ENCODE assay signal across 8 cellular contexts in the genomic region with DNA sequence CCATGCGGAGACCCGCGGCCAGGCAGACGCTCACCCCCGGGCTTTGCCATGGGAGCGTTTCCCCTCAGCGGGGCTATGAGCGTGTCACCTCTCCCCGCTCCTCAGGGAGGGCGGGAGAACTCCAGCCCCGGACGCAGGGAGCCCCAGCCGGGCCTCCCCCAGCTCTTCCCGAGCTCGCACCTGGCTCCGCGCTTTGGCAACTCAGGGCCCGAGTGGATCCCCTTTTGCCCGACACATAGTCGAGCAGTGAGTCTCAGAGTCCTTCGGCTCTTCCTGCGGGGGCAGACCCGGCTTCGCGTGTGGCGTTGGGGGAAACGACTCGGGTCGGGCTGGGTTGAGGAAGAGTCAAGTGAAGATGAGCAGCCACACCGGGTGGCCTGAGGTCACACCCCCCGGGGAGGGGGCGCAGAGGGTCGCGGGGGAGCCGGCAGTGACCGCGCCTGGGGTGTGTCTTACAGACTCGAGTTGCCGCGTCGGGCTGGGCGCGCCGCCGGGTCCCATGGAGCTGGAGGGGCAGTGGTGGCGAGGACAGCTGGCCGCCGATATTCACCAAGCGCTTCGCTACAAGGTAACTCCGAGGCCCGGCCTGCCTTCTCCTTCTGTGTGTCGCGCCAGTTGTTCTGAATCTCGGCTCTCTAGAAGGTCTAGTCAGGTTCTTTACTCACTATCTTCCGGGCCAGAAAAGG. TPM values are rescaled to one million over a fixed set of nuclear protein-coding genes. Genes with fewer than 3 reads are reported as not detected.
A peak's percentile ranks its signal among the peaks of the same experiment; 100 is the strongest.
DNase-seq lines count a peak whose midpoint lies in the region; ATAC-seq and TF ChIP-seq lines count a peak whose summit lies in the region.

No MANE protein-coding gene starts in this region.

- H3K4me3 ChIP-seq in Caco-2 (ENCODE audit: low read depth, low read length), result peak overlapping the region; percentile 97
- H3K4me3 ChIP-seq in SJCRH30, result peak overlapping the region; percentile 79
- peak overlapping the region; percentile 79 to 82 for H3K4me3 ChIP-seq in tibial artery

- H3K4me1 Mint-ChIP-seq in Caco-2 (ENCODE audit: low read depth, unreplicated experiment) (peaks cover 25% of the 10 kb centered on the region), glutamatergic neuron (ENCODE audit: low read depth, unreplicated experiment) (peaks cover 16% of the 10 kb centered on the region)

- POLR2A ChIA-PET in Caco-2 (lab: Charles Lee), result interaction anchor here (0.6 to 1.8 kb wide), 3 partner anchors 46 to 97 kb away, joined by 3 to 22 read pairs (median 10); partner anchors contain the start of gene ZNF518A

- H3K4me3 Mint-ChIP-seq in Caco-2 (ENCODE audit: unreplicated experiment), result peak overlapping the region; percentile 84
- H3K4me3 Mint-ChIP-seq in glutamatergic neuron (ENCODE audit: unreplicated experiment), result peak overlapping the region; percentile 92

- peak overlapping the region; percentile 93 for H3K27ac Mint-ChIP-seq in Caco-2 (ENCODE audit: unreplicated experiment)
- peak overlapping the region; percentile 71 for H3K27ac Mint-ChIP-seq in glutamatergic neuron (ENCODE audit: unreplicated experiment)

- peak; percentile 53 to 65 for DNase-seq in Caco-2
- DNase-seq in HK-2 (ENCODE audit: unreplicated experiment), result peak; percentile 69
- peak; percentile 48 to 60 for DNase-seq in SJCRH30
- peak; percentile 61 for DNase-seq in activated naive CD4-positive, alpha-beta T cell treated with anti-CD3 and anti-CD28 coated beads, Interleukin-2, amount 50 U/mL, for 16 hours
- DNase-seq in glutamatergic neuron, result peak; percentile 75
- DNase-seq in omental fat pad (ENCODE audit: low spot score), result no peak
- peak; percentile 46 to 70 for DNase-seq in tibial artery

- H3K4me1 ChIP-seq in Caco-2 (peaks cover 42% of the 10 kb centered on the region), SJCRH30 (peaks cover 5% of the 10 kb centered on the region), tibial artery (peaks cover 0 to 16% (median 7%) of the 10 kb centered on the region in 4 donors)

- ATAC-seq in GM19467 (IDR thresholded peaks at IDR 0.05; ENCODE audit: unreplicated experiment) (peak; percentile 23), omental fat pad (ENCODE audit: low FRiP score) (peak; percentile 73)

- H3K27me3 ChIP-seq in Caco-2 (replicated peaks; ENCODE audit: control insufficient read depth, insufficient read depth, low read length) (no peaks in the 10 kb centered on the region), SJCRH30 (no peaks in the 10 kb centered on the region), tibial artery (no peaks in the 10 kb centered on the region)

- CTCF ChIA-PET in Caco-2 (lab: Charles Lee), result interaction anchor here (0.6 to 1.6 kb wide), 2 partner anchors 27 to 106 kb away, joined by 3 to 8 read pairs; no protein-coding TSS in a partner anchor

- H3K9me3 Mint-ChIP-seq in Caco-2 (ENCODE audit: unreplicated experiment), result no peaks in the 10 kb centered on the region
- peaks cover 5% of the 10 kb centered on the region for H3K9me3 Mint-ChIP-seq in glutamatergic neuron (ENCODE audit: unreplicated experiment)

- H3K36me3 Mint-ChIP-seq in Caco-2 (ENCODE audit: insufficient read depth, unreplicated experiment) (peaks cover 30% of the 10 kb centered on the region), glutamatergic neuron (ENCODE audit: unreplicated experiment) (no peaks in the 10 kb centered on the region)

- BruUV-seq in Caco-2 (replicated peaks; lab: Mats Ljungman, UMichigan), result no TSS peak

- TF ChIP-seq CTCF in Caco-2 (IDR thresholded peaks at IDR 0.05; ENCODE audit: insufficient read depth in 1 of 2, low read depth in 1 of 2, low read length in 1 of 2, severe bottlenecking in 1 of 2, unreplicated experiment in 1 of 2), result no peak
- TF ChIP-seq CTCF in glutamatergic neuron (IDR thresholded peaks at IDR 0.05; ENCODE audit: partially characterized antibody, unreplicated experiment), result no peak
- no peak for TF ChIP-seq CTCF in omental fat pad (IDR thresholded peaks at IDR 0.05)
- TF ChIP-seq CTCF in tibial artery (IDR thresholded peaks at IDR 0.05), result no peak

- no peaks in the 10 kb centered on the region for H3K27me3 Mint-ChIP-seq in Caco-2 (ENCODE audit: insufficient read depth, unreplicated experiment)
- H3K27me3 Mint-ChIP-seq in glutamatergic neuron (ENCODE audit: unreplicated experiment), result no peaks in the 10 kb centered on the region

- H3K9me3 ChIP-seq in Caco-2 (no peaks in the 10 kb centered on the region), SJCRH30 (replicated peaks) (no peaks in the 10 kb centered on the region), tibial artery (no peaks in the 10 kb centered on the region)

- intact Hi-C loops in Caco-2 (cut with micrococcal nuclease; ENCODE audit: unreplicated experiment), result loop anchor here (1.0 kb wide), 3 partner anchors 27 to 86 kb away; partner anchors contain the start of gene ZNF518A
- intact Hi-C loops in tibial artery (cut with DNase I; ENCODE audit: low total_unique reads), result no loop called here

- H3K36me3 ChIP-seq in Caco-2 (ENCODE audit: control insufficient read depth, insufficient read depth, low read length) (no peaks in the 10 kb centered on the region; the same call in 1 of the 2 replicates), SJCRH30 (no peaks in the 10 kb centered on the region), tibial artery (peaks cover 0 to 4% (median 0%) of the 10 kb centered on the region in 3 donors)

- H3K27ac ChIP-seq in SJCRH30 (peak overlapping the region; percentile 73), tibial artery (peak overlapping the region; percentile 81 to 85)

RNA-seq across cellular contexts. Expression of gene CCNJ, which starts 0.7 kb away (rescaled TPM):
- total RNA-seq in Caco-2 (2022), result 22.2 and 23.5 TPM in 2 replicates
- total RNA-seq in SJCRH30 (2014; rRNA removed; shearing (Covaris generic)), result 11.2 and 11.9 TPM in 2 replicates
- 42.9 TPM for total RNA-seq in glutamatergic neuron (ENCODE audit: unreplicated experiment)
- total RNA-seq in omental fat pad, result 10 to 100 TPM in 1 of 4 donors, 1 to 10 TPM in 3; 3.8 to 12.1 (median 5.1) TPM
